ENCODE assay signal across 1 cellular context in genomic region chr15:65918357-65918920, GRCh38.
TF ChIP-seq lines count a peak whose summit lies in the region.

No MANE protein-coding gene starts in this region.

TF ChIP-seq in SK-N-SH, 30 proteins besides CTCF, POLR2A, EP300 and RAD21 (continued from another document):
- TF ChIP-seq, protein P1, sequence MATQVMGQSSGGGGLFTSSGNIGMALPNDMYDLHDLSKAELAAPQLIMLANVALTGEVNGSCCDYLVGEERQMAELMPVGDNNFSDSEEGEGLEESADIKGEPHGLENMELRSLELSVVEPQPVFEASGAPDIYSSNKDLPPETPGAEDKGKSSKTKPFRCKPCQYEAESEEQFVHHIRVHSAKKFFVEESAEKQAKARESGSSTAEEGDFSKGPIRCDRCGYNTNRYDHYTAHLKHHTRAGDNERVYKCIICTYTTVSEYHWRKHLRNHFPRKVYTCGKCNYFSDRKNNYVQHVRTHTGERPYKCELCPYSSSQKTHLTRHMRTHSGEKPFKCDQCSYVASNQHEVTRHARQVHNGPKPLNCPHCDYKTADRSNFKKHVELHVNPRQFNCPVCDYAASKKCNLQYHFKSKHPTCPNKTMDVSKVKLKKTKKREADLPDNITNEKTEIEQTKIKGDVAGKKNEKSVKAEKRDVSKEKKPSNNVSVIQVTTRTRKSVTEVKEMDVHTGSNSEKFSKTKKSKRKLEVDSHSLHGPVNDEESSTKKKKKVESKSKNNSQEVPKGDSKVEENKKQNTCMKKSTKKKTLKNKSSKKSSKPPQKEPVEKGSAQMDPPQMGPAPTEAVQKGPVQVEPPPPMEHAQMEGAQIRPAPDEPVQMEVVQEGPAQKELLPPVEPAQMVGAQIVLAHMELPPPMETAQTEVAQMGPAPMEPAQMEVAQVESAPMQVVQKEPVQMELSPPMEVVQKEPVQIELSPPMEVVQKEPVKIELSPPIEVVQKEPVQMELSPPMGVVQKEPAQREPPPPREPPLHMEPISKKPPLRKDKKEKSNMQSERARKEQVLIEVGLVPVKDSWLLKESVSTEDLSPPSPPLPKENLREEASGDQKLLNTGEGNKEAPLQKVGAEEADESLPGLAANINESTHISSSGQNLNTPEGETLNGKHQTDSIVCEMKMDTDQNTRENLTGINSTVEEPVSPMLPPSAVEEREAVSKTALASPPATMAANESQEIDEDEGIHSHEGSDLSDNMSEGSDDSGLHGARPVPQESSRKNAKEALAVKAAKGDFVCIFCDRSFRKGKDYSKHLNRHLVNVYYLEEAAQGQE (IDR thresholded peaks at IDR 0.05; ENCODE audit: low read depth, low read length) = no peak
- TF ChIP-seq FOSL2 (IDR thresholded peaks at IDR 0.05; ENCODE audit: borderline replicate concordance, low read depth) (no peak), SIN3A (IDR thresholded peaks at IDR 0.05; ENCODE audit: borderline replicate concordance, low read depth, low read length) (no peak), TCF12 (IDR thresholded peaks at IDR 0.05) (no peak), TEAD4 (IDR thresholded peaks at IDR 0.05; ENCODE audit: borderline replicate concordance, insufficient read depth) (no peak), FOXM1 (IDR thresholded peaks at IDR 0.05; ENCODE audit: low read depth) (no peak)
